ENCODE assay signal across 8 cellular contexts in the genomic region with DNA sequence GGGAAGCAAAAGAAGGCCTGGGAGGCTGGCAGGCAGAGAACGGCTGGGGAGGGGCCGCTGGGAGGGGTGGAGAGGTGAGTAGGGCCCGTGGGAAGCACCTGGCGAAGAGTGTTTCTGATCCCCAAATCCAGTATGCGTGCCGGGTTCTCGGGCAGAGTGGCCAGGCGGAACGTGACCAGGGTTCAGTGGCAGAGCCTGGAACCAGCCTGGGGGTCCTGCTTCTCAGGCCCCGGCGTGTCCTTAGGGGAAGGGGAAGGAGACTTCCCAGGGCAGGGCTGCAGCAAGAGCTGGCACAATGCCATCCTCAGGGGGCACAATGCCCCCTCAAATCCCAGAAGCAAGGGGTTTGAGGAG. TPM values are rescaled to one million over a fixed set of nuclear protein-coding genes. Genes with fewer than 3 reads are reported as not detected.
DNase-seq lines count a peak whose midpoint lies in the region; ATAC-seq and TF ChIP-seq lines count a peak whose summit lies in the region.

No MANE protein-coding gene starts in this region.

- H2BK120ac ChIP-seq in mesendoderm (ENCODE audit: low read depth, low read length): no peak overlapping the region

- H3K9ac ChIP-seq in adipocyte (ENCODE audit: low read length) (peak overlapping the region; percentile 88), mesendoderm (ENCODE audit: low read length) (peak overlapping the region; percentile 72)

- peak overlapping the region; percentile 64 for H3K4me2 ChIP-seq in mesendoderm (ENCODE audit: low read length)

- H3K79me1 ChIP-seq in mesendoderm (ENCODE audit: low read length): no peaks in the 10 kb centered on the region

- peaks cover 11% of the 10 kb centered on the region for H3K4me1 Mint-ChIP-seq in activated CD4-positive, alpha-beta memory T cell treated with anti-CD3 and anti-CD28 coated beads, Interleukin-2, amount 10 ng/mL, durations not matched to agents 7 days and 5 days
- H3K4me1 Mint-ChIP-seq in activated CD4-positive, alpha-beta memory T cell treated with anti-CD3 and anti-CD28 coated beads for 36 hours (ENCODE audit: low read depth): peaks cover 14% of the 10 kb centered on the region

- no peak overlapping the region for H3K18ac ChIP-seq in mesendoderm (ENCODE audit: low read length)

- H3K79me2 ChIP-seq in mesendoderm (ENCODE audit: control insufficient read depth, insufficient read depth, low read length): no peaks in the 10 kb centered on the region

- H3K9me3 ChIP-seq in adipocyte (ENCODE audit: control insufficient read depth, low read length) (no peaks in the 10 kb centered on the region), testis (no peaks in the 10 kb centered on the region)

- peaks cover 3% of the 10 kb centered on the region for H3K27me3 Mint-ChIP-seq in activated CD4-positive, alpha-beta memory T cell treated with anti-CD3 and anti-CD28 coated beads, Interleukin-2, amount 10 ng/mL, durations not matched to agents 7 days and 5 days
- H3K27me3 Mint-ChIP-seq in activated CD4-positive, alpha-beta memory T cell treated with anti-CD3 and anti-CD28 coated beads for 36 hours: peaks cover 2% of the 10 kb centered on the region

- POLR2A ChIA-PET in activated CD4-positive, alpha-beta memory T cell treated with anti-CD3 and anti-CD28 coated beads, Interleukin-2, amount 10 ng/mL, durations not matched to agents 7 days and 5 days (lab: Charles Lee): no interaction called here
- POLR2A ChIA-PET in activated CD4-positive, alpha-beta memory T cell treated with anti-CD3 and anti-CD28 coated beads for 36 hours (lab: Charles Lee): no interaction called here

- peak overlapping the region; percentile 64 for H3K4me3 Mint-ChIP-seq in activated CD4-positive, alpha-beta memory T cell treated with anti-CD3 and anti-CD28 coated beads, Interleukin-2, amount 10 ng/mL, durations not matched to agents 7 days and 5 days
- H3K4me3 Mint-ChIP-seq in activated CD4-positive, alpha-beta memory T cell treated with anti-CD3 and anti-CD28 coated beads for 36 hours: no peak overlapping the region

- peaks cover 3% of the 10 kb centered on the region for H3K4me1 ChIP-seq in adipocyte (ENCODE audit: control insufficient read depth, insufficient read depth, low read length)
- H3K4me1 ChIP-seq in mesendoderm (ENCODE audit: control insufficient read depth, low read depth, low read length): no peaks in the 10 kb centered on the region
- peaks cover 9% of the 10 kb centered on the region for H3K4me1 ChIP-seq in testis

- H3K27ac ChIP-seq in mesendoderm (ENCODE audit: low read depth, low read length) (no peak overlapping the region), testis (peak overlapping the region in 1 of 2 donors; percentile 85)

- H3K36me3 ChIP-seq in adipocyte (ENCODE audit: control insufficient read depth, insufficient read depth, low read length, severe bottlenecking) (no peaks in the 10 kb centered on the region), mesendoderm (ENCODE audit: control insufficient read depth, insufficient read depth, low read length) (no peaks in the 10 kb centered on the region), testis (ENCODE audit: low read depth, missing control alignments) (no peaks in the 10 kb centered on the region)

- intact Hi-C loops in activated CD4-positive, alpha-beta memory T cell treated with anti-CD3 and anti-CD28 coated beads for 36 hours (cut with micrococcal nuclease): loop anchor here (5.0 kb wide), 1 partner anchor 34 kb away; no protein-coding TSS in a partner anchor
- intact Hi-C loops in testis (cut with DNase I; ENCODE audit: low total_unique reads): no loop called here

- H3K27me3 ChIP-seq in adipocyte (replicated peaks; ENCODE audit: control insufficient read depth, insufficient read depth, low read length) (no peaks in the 10 kb centered on the region), mesendoderm (ENCODE audit: insufficient read depth, low read length, poor library complexity) (no peaks in the 10 kb centered on the region), testis (no peaks in the 10 kb centered on the region)

- H4K8ac ChIP-seq in mesendoderm (ENCODE audit: low read depth, low read length): no peak overlapping the region

- WGBS in mesendoderm (ENCODE audit: extremely low coverage, insufficient coverage, low lambda C conversion rate): no CpG with 5 or more reads among the region's 11 CpGs
- 61 to 62% methylated on average over 11 of the region's 11 CpGs for WGBS in testis, 2 donors

- peak overlapping the region; percentile 43 for H2AK5ac ChIP-seq in mesendoderm (ENCODE audit: low read length)

- no peak for TF ChIP-seq CTCF in testis (IDR thresholded peaks at IDR 0.05)

- H2BK15ac ChIP-seq in mesendoderm (replicated peaks; ENCODE audit: low read depth): no peak overlapping the region

- H3K36me3 Mint-ChIP-seq in activated CD4-positive, alpha-beta memory T cell treated with anti-CD3 and anti-CD28 coated beads, Interleukin-2, amount 10 ng/mL, durations not matched to agents 7 days and 5 days (ENCODE audit: low read depth): no peaks in the 10 kb centered on the region
- H3K36me3 Mint-ChIP-seq in activated CD4-positive, alpha-beta memory T cell treated with anti-CD3 and anti-CD28 coated beads for 36 hours: no peaks in the 10 kb centered on the region

- ATAC-seq in HG02642 (IDR thresholded peaks at IDR 0.05; ENCODE audit: poor library complexity, unreplicated experiment) (no peak), GM21717 (IDR thresholded peaks at IDR 0.05; ENCODE audit: unreplicated experiment) (no peak), HG03469 (IDR thresholded peaks at IDR 0.05; ENCODE audit: unreplicated experiment) (no peak)

- CTCF ChIA-PET in activated CD4-positive, alpha-beta memory T cell treated with anti-CD3 and anti-CD28 coated beads, Interleukin-2, amount 10 ng/mL, durations not matched to agents 7 days and 5 days (lab: Charles Lee): no interaction called here
- CTCF ChIA-PET in activated CD4-positive, alpha-beta memory T cell treated with anti-CD3 and anti-CD28 coated beads for 36 hours (lab: Charles Lee): interaction anchor here (1.0 kb wide), 1 partner anchor 61 kb away, joined by 3 read pairs; no protein-coding TSS in a partner anchor

- H3K9me3 Mint-ChIP-seq in activated CD4-positive, alpha-beta memory T cell treated with anti-CD3 and anti-CD28 coated beads, Interleukin-2, amount 10 ng/mL, durations not matched to agents 7 days and 5 days: no peaks in the 10 kb centered on the region
- H3K9me3 Mint-ChIP-seq in activated CD4-positive, alpha-beta memory T cell treated with anti-CD3 and anti-CD28 coated beads for 36 hours: no peaks in the 10 kb centered on the region

- no peak overlapping the region for H3K23ac ChIP-seq in mesendoderm (ENCODE audit: low read length)

- no peak overlapping the region for H4K5ac ChIP-seq in mesendoderm (ENCODE audit: low read length)

- no peak overlapping the region for H3K4ac ChIP-seq in mesendoderm (ENCODE audit: low read depth, low read length)

- H3K27ac Mint-ChIP-seq in activated CD4-positive, alpha-beta memory T cell treated with anti-CD3 and anti-CD28 coated beads, Interleukin-2, amount 10 ng/mL, durations not matched to agents 7 days and 5 days: no peak overlapping the region
- no peak overlapping the region for H3K27ac Mint-ChIP-seq in activated CD4-positive, alpha-beta memory T cell treated with anti-CD3 and anti-CD28 coated beads for 36 hours

- H3K4me3 ChIP-seq in adipocyte (ENCODE audit: low read length) (peak overlapping the region; percentile 81), mesendoderm (ENCODE audit: low read length) (no peak overlapping the region), testis (peak overlapping the region; percentile 63 to 79)

- TF ChIP-seq POLR2A in testis (IDR thresholded peaks at IDR 0.05): no peak

- DNase-seq in activated CD4-positive, alpha-beta memory T cell treated with anti-CD3 and anti-CD28 coated beads, Interleukin-2, amount 10 ng/mL, durations not matched to agents 7 days and 5 days: no peak
- no peak for DNase-seq in activated CD4-positive, alpha-beta memory T cell treated with anti-CD3 and anti-CD28 coated beads for 36 hours
- DNase-seq in adipocyte (ENCODE audit: low read depth): no peak
- DNase-seq in mesendoderm: no peak
- no peak for DNase-seq in testis

- no peak overlapping the region for H2BK5ac ChIP-seq in mesendoderm (ENCODE audit: low read length)

- peak overlapping the region; percentile 83 for H3K56ac ChIP-seq in mesendoderm (ENCODE audit: low read length)

RNA-seq across cellular contexts. Expression of a gene that starts 25.5 kb away (rescaled TPM):
- 1 to 10 TPM; 2.4 to 3.0 TPM for total RNA-seq in activated CD4-positive, alpha-beta memory T cell treated with anti-CD3 and anti-CD28 coated beads, Interleukin-2, amount 10 ng/mL, durations not matched to agents 7 days and 5 days
- 1 to 10 TPM; 1.3 to 1.5 TPM for total RNA-seq in activated CD4-positive, alpha-beta memory T cell treated with anti-CD3 and anti-CD28 coated beads for 36 hours
- 0.93 TPM for polyA plus RNA-seq in mesendoderm (2013, experiment 1 of 2)
- polyA plus RNA-seq in mesendoderm (2013, experiment 2 of 2): 0.76 TPM
- 10 to 100 TPM; 12.6 to 25.4 TPM for total RNA-seq in testis
- polyA plus RNA-seq in testis (ENCODE audit: insufficient read depth, low read depth, low replicate concordance): 4.8 TPM
